In the genomic region with DNA sequence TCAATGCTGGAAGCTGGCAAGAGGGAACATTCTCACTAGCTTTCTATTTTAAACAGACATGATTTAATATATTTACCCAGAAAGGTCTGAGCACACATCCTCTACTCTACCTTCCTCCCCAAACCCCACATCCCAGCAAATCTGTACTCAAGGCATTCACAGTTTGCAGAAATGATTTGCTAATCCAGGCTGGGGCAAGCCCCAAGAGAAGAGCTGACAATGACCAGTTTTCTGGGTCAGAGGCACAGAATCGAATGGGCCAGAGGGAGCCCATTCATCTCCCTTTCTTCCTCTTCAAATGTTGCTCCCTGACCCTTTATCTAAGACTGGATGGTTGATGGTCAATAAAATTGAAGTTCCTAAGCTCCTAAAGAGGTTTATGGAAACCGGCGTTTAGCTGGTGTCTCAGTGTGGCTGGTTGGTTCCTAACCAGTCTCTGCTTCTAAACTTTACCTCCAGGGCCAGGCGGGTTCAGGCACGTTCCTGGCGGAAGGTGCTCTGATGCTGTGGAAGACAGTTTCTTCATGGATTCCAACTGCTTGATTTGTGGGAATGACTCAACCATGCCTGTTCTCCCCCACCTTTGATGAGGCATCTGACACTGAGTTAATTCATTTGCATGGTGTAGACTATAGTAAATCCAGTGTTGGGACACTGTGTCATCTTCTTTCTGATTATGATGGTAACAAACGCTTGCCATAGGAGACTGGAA, we compare ENCODE assay signal across 22 cellular contexts.
DNase-seq lines count a peak whose midpoint lies in the region; ATAC-seq, FAIRE-seq and TF ChIP-seq lines count a peak whose summit lies in the region.
"Had no signal": no experiment of that assay in that cellular context is flagged by ENCODE, and none has a peak within 500 bp of the region (broad histone marks: within the 10 kb centered on the region; RNA-seq: fewer than 3 reads in every experiment).

No MANE protein-coding gene starts in this region.

- in situ Hi-C loops in mammary epithelial cell (cut with MboI; ENCODE audit: low sequenced_read_pairs in 2 of 2) = no loop called here

- no peak overlapping the region for H3K4me3 Mint-ChIP-seq in activated naive CD4-positive, alpha-beta T cell treated with anti-CD3 and anti-CD28 coated beads, Interleukin-2, amount 10 ng/mL, durations not matched to agents 7 days and 5 days
- H3K4me3 Mint-ChIP-seq in activated CD8-positive, alpha-beta T cell treated with anti-CD3 and anti-CD28 coated beads, Interleukin-2, amount 10 ng/mL, durations not matched to agents 7 days and 5 days = no peak overlapping the region
- H3K4me3 Mint-ChIP-seq: natural killer cell treated with Interleukin-12 subunit alpha and Interleukin-12 subunit beta and Interleukin-15 and Interleukin-18, amount 100 ng/mL, for 72 hours had no signal

- H3K4me1 ChIP-seq in mammary epithelial cell (ENCODE audit: insufficient read depth, low read length) = peaks cover 77% of the 10 kb centered on the region
- H3K4me1 ChIP-seq: spleen, upper lobe of left lung had no signal

- no peak overlapping the region for H3K4me3 ChIP-seq in mammary epithelial cell (replicated peaks in 1 of 3; ENCODE audit: insufficient read depth in 1 of 3, low read depth in 2 of 3, low read length in 3 of 3)
- H3K4me3 ChIP-seq: mucosa of descending colon, spleen, upper lobe of left lung had no signal

- dilution Hi-C loops in mammary epithelial cell (cut with HindIII; ENCODE audit: low sequenced_read_pairs) = no loop called here

- no peaks in the 10 kb centered on the region for H3K9me3 Mint-ChIP-seq in activated naive CD4-positive, alpha-beta T cell treated with anti-CD3 and anti-CD28 coated beads, Interleukin-2, amount 10 ng/mL, durations not matched to agents 7 days and 5 days
- no peaks in the 10 kb centered on the region for H3K9me3 Mint-ChIP-seq in activated CD8-positive, alpha-beta T cell treated with anti-CD3 and anti-CD28 coated beads, Interleukin-2, amount 10 ng/mL, durations not matched to agents 7 days and 5 days (ENCODE audit: insufficient read depth)
- H3K9me3 Mint-ChIP-seq: natural killer cell treated with Interleukin-12 subunit alpha and Interleukin-12 subunit beta and Interleukin-15 and Interleukin-18, amount 100 ng/mL, for 72 hours had no signal

- 0% methylated on average over 7 of the region's 7 CpGs for WGBS in mammary epithelial cell (ENCODE audit: low coverage, missing lambda C conversion rate)

- no peak for TF ChIP-seq CTCF in mammary epithelial cell (conservative IDR thresholded peaks at IDR 0.05 in 1 of 2, IDR thresholded peaks at IDR 0.05 in 1 of 2; ENCODE audit: extremely low read depth in 1 of 2, insufficient read depth in 1 of 2, low read depth in 1 of 2, low read length in 2 of 2)

- H3K27me3 Mint-ChIP-seq in activated naive CD4-positive, alpha-beta T cell treated with anti-CD3 and anti-CD28 coated beads, Interleukin-2, amount 10 ng/mL, durations not matched to agents 7 days and 5 days = peaks cover 3% of the 10 kb centered on the region
- no peaks in the 10 kb centered on the region for H3K27me3 Mint-ChIP-seq in activated CD8-positive, alpha-beta T cell treated with anti-CD3 and anti-CD28 coated beads, Interleukin-2, amount 10 ng/mL, durations not matched to agents 7 days and 5 days (ENCODE audit: low read depth)

- peak overlapping the region; percentile 35 for H2AFZ ChIP-seq in mammary epithelial cell (ENCODE audit: low read depth, low read length)

- peak overlapping the region; percentile 99 for H3K27ac ChIP-seq in mammary epithelial cell (ENCODE audit: insufficient read depth, low read depth, low read length)
- H3K27ac ChIP-seq: spleen, upper lobe of left lung had no signal

- H3K36me3 ChIP-seq in mammary epithelial cell (ENCODE audit: insufficient read depth, low read length) = no peaks in the 10 kb centered on the region
- H3K36me3 ChIP-seq: spleen, upper lobe of left lung had no signal

- no peaks in the 10 kb centered on the region for H3K27me3 ChIP-seq in mammary epithelial cell (ENCODE audit: insufficient read depth, low read length)
- H3K27me3 ChIP-seq: upper lobe of left lung had no signal

- DNase-seq in NCI-H226 = peak; percentile 19
- peak; percentile 99 for DNase-seq in mammary epithelial cell
- DNase-seq in kidney glomerular epithelial cell (lab: John Stamatoyannopoulos, UW) = peak; percentile 33
- DNase-seq in ureter (ENCODE audit: low spot score) = peak; percentile 52
- no peak for DNase-seq in activated naive CD4-positive, alpha-beta T cell treated with anti-CD3 and anti-CD28 coated beads, Interleukin-2, amount 10 ng/mL, durations not matched to agents 7 days and 5 days
- DNase-seq in activated CD8-positive, alpha-beta T cell treated with anti-CD3 and anti-CD28 coated beads, Interleukin-2, amount 10 ng/mL, durations not matched to agents 7 days and 5 days = no peak
- DNase-seq in HTR-8/SVneo (ENCODE audit: insufficient read length, low spot score) = no peak
- DNase-seq: activated CD4-positive, alpha-beta T cell treated with anti-CD3 and anti-CD28 coated beads for 4 hours; activated T-cell treated with anti-CD3 and anti-CD28 coated beads, Interleukin-2, amount 50 U/mL, for 48 hours; dermis blood vessel endothelial cell; mucosa of descending colon; NCI-H2029 treated with DMSO at 0.1 percent for 48 hours; NCI-H446; spleen; upper lobe of left lung had no signal

- H3K27ac Mint-ChIP-seq in activated naive CD4-positive, alpha-beta T cell treated with anti-CD3 and anti-CD28 coated beads, Interleukin-2, amount 10 ng/mL, durations not matched to agents 7 days and 5 days = no peak overlapping the region
- H3K27ac Mint-ChIP-seq in activated CD8-positive, alpha-beta T cell treated with anti-CD3 and anti-CD28 coated beads, Interleukin-2, amount 10 ng/mL, durations not matched to agents 7 days and 5 days = no peak overlapping the region
- H3K27ac Mint-ChIP-seq: natural killer cell treated with Interleukin-12 subunit alpha and Interleukin-12 subunit beta and Interleukin-15 and Interleukin-18, amount 100 ng/mL, for 72 hours had no signal

- CTCF ChIA-PET in mammary epithelial cell (lab: Charles Lee; ENCODE audit: low non-redundant PET) = interaction anchor here (0.6 kb wide), 1 partner anchor 561 kb away, joined by 3 read pairs; no protein-coding TSS in a partner anchor
- CTCF ChIA-PET in activated naive CD4-positive, alpha-beta T cell treated with anti-CD3 and anti-CD28 coated beads, Interleukin-2, amount 10 ng/mL, durations not matched to agents 7 days and 5 days (lab: Charles Lee) = no interaction called here
- CTCF ChIA-PET in activated CD8-positive, alpha-beta T cell treated with anti-CD3 and anti-CD28 coated beads, Interleukin-2, amount 10 ng/mL, durations not matched to agents 7 days and 5 days (lab: Charles Lee) = no interaction called here

- intact Hi-C loops in mammary epithelial cell (cut with micrococcal nuclease) = loop anchor here (1.0 kb wide), 2 partner anchors 16 to 25 kb away; no protein-coding TSS in a partner anchor

- peak overlapping the region; percentile 74 for H3K4me2 ChIP-seq in mammary epithelial cell (ENCODE audit: insufficient read depth, low read depth, low read length)

- POLR2A ChIA-PET in activated CD8-positive, alpha-beta T cell treated with anti-CD3 and anti-CD28 coated beads, Interleukin-2, amount 10 ng/mL, durations not matched to agents 7 days and 5 days (lab: Charles Lee) = no interaction called here

- BruUV-seq in mammary epithelial cell (replicated peaks; lab: Mats Ljungman, UMichigan) = TSS peak; percentile 56

- H3K9me3 ChIP-seq in mammary epithelial cell (replicated peaks; ENCODE audit: insufficient read depth, low read length) = no peaks in the 10 kb centered on the region
- H3K9me3 ChIP-seq: mucosa of descending colon, upper lobe of left lung had no signal

- no peaks in the 10 kb centered on the region for H3K36me3 Mint-ChIP-seq in activated naive CD4-positive, alpha-beta T cell treated with anti-CD3 and anti-CD28 coated beads, Interleukin-2, amount 10 ng/mL, durations not matched to agents 7 days and 5 days
- no peaks in the 10 kb centered on the region for H3K36me3 Mint-ChIP-seq in activated CD8-positive, alpha-beta T cell treated with anti-CD3 and anti-CD28 coated beads, Interleukin-2, amount 10 ng/mL, durations not matched to agents 7 days and 5 days (ENCODE audit: low read depth)
- H3K36me3 Mint-ChIP-seq: natural killer cell treated with Interleukin-12 subunit alpha and Interleukin-12 subunit beta and Interleukin-15 and Interleukin-18, amount 100 ng/mL, for 72 hours had no signal

- FAIRE-seq in HTR-8/SVneo (lab: Jason Lieb, UNC) = no peak
- FAIRE-seq: D721Med, endometrium, GM12892, H1, islet of Langerhans had no signal

- H3K9ac ChIP-seq in mammary epithelial cell (ENCODE audit: insufficient read depth, low read length) = peak overlapping the region; percentile 94

- no peaks in the 10 kb centered on the region for H3K79me2 ChIP-seq in mammary epithelial cell (ENCODE audit: insufficient read depth, low read length)

- no peak for ATAC-seq in activated CD8-positive, alpha-beta T cell treated with anti-CD3 and anti-CD28 coated beads, Interleukin-2, amount 10 ng/mL, durations not matched to agents 7 days and 5 days
- ATAC-seq: mucosa of descending colon; natural killer cell treated with Interleukin-12 subunit alpha and Interleukin-12 subunit beta and Interleukin-15 and Interleukin-18, amount 100 ng/mL, for 72 hours; SK-N-SH treated with all-trans-retinoic acid at 6 μM for 48 hours had no signal

- H3K4me1 Mint-ChIP-seq in activated naive CD4-positive, alpha-beta T cell treated with anti-CD3 and anti-CD28 coated beads, Interleukin-2, amount 10 ng/mL, durations not matched to agents 7 days and 5 days = no peaks in the 10 kb centered on the region
- H3K4me1 Mint-ChIP-seq in activated CD8-positive, alpha-beta T cell treated with anti-CD3 and anti-CD28 coated beads, Interleukin-2, amount 10 ng/mL, durations not matched to agents 7 days and 5 days (ENCODE audit: low read depth) = no peaks in the 10 kb centered on the region

- no peaks in the 10 kb centered on the region for H4K20me1 ChIP-seq in mammary epithelial cell (ENCODE audit: insufficient read depth, low read length)

Comparison
In these comparisons a context has a peak if more than half of its experiments do, and no peak if none do; other contexts are left out.
1. DNase-seq: peak in NCI-H226 (single experiment), mammary epithelial cell (single experiment), kidney glomerular epithelial cell (single experiment) and ureter (single experiment); none in activated naive CD4-positive, alpha-beta T cell treated with anti-CD3 and anti-CD28 coated beads, Interleukin-2, amount 10 ng/mL, durations not matched to agents 7 days and 5 days (single experiment), activated CD8-positive, alpha-beta T cell treated with anti-CD3 and anti-CD28 coated beads, Interleukin-2, amount 10 ng/mL, durations not matched to agents 7 days and 5 days (single experiment) and HTR-8/SVneo (single experiment).